13 cellular contexts compared by ENCODE assay signal in the genomic region with DNA sequence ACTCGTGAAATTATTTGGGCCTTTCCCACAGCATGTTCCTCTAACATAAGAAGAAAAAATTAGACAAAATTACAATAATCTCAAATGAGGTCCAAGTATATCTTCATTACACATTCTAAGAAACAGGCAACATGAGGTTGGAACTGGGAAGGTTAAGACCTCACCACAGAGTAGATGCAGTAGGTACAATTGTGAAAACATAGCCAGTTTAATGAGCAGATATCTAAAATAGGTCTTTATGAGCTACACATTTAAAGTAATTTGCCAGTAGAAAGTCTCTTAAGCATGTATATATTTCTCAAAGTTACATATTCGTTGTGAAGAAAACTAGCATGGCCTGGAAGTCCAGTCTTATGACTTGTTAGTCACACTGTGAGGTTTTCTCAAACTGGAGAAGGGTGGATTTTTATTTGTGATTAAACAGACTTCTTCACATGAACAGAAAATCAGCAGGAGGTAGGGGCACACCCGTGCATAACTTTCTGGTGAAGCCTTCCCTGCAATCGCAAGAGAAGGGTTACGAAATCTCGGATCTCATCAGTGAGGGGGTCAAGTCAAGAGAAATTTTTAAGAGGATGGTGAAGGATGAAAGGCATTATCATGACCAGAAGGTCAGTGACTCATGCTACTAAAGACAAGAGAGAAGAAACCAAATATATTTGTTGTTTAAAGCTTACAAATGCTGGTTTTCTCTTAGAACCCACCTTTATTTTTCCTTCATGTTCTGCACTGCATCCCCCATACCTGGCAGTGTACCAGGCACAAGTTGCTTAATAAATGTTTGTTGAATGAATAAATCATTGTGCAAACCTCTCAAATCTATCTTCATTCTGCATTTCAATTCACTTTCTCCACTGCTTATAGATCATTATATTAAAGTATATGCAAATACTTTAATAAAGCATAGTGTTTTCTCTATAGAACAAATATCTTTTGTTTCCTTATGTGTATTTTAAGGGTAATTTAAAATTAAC. TPM values are rescaled to one million over a fixed set of nuclear protein-coding genes. Genes with fewer than 3 reads are reported as not detected.
A peak's percentile ranks its signal among the peaks of the same experiment; 100 is the strongest.
DNase-seq lines count a peak whose midpoint lies in the region; ATAC-seq, FAIRE-seq and TF ChIP-seq lines count a peak whose summit lies in the region.
"Had no signal": no experiment of that assay in that cellular context is flagged by ENCODE, and none has a peak within 500 bp of the region (broad histone marks: within the 10 kb centered on the region; RNA-seq: fewer than 3 reads in every experiment).

No MANE protein-coding gene starts in this region.

- no peak for TF ChIP-seq POLR2A in right lobe of liver (IDR thresholded peaks at IDR 0.05)

- whole genome bisulfite sequencing in right lobe of liver (ENCODE audit: insufficient coverage, low coverage, low lambda C conversion rate, missing lambda C conversion rate): 56% methylated on average over 6 of the region's 6 CpGs

- dilution Hi-C loops in keratinocyte (cut with MboI; ENCODE audit: extremely low pct_ligation_motif_present, low sequenced_read_pairs): no loop called here

- intact Hi-C loops in activated naive CD4-positive, alpha-beta T cell treated with anti-CD3 and anti-CD28 coated beads for 36 hours (cut with micrococcal nuclease): no loop called here
- intact Hi-C loops in right lobe of liver (cut with DNase I): no loop called here

- TF ChIP-seq RAD21 in Ishikawa (IDR thresholded peaks at IDR 0.05; ENCODE audit: low read depth): no peak

- no peaks in the 10 kb centered on the region for H3K4me1 ChIP-seq in astrocyte (ENCODE audit: insufficient read depth, low read length)
- H3K4me1 ChIP-seq in keratinocyte (ENCODE audit: control insufficient read depth, extremely low read depth, insufficient read depth, low read length): peaks cover 17% of the 10 kb centered on the region
- no peaks in the 10 kb centered on the region for H3K4me1 ChIP-seq in right lobe of liver

- no peak for ATAC-seq in stimulated activated effector memory CD8-positive, alpha-beta T cell treated with anti-CD3 and anti-CD28 coated beads, Interleukin-12 subunit alpha, Interleukin-12 subunit beta, amount 100 ng/mL, for 72 hours
- no peak for ATAC-seq in right lobe of liver
- ATAC-seq: T-helper 17 cell had no signal

- FAIRE-seq in astrocyte (lab: Jason Lieb, UNC) (peak; percentile 84), keratinocyte (lab: Jason Lieb, UNC) (no peak)

- no peaks in the 10 kb centered on the region for H3K36me3 Mint-ChIP-seq in astrocyte (ENCODE audit: low read depth, unreplicated experiment)
- no peaks in the 10 kb centered on the region for H3K36me3 Mint-ChIP-seq in stimulated activated effector memory CD8-positive, alpha-beta T cell treated with anti-CD3 and anti-CD28 coated beads, Interleukin-12 subunit alpha, Interleukin-12 subunit beta, amount 100 ng/mL, for 72 hours
- H3K36me3 Mint-ChIP-seq in activated naive CD4-positive, alpha-beta T cell treated with anti-CD3 and anti-CD28 coated beads for 36 hours (ENCODE audit: low read depth): no peaks in the 10 kb centered on the region
- H3K36me3 Mint-ChIP-seq: CD14-positive monocyte had no signal

- CTCF ChIA-PET in AG04450 (lab: Charles Lee): interaction anchor here (0.6 kb wide), 1 partner anchor 160 kb away, joined by 4 read pairs; no protein-coding TSS in a partner anchor
- CTCF ChIA-PET in activated naive CD4-positive, alpha-beta T cell treated with anti-CD3 and anti-CD28 coated beads for 36 hours (lab: Charles Lee): interaction anchor here (0.6 kb wide), 1 partner anchor 7 kb away, joined by 3 read pairs; no protein-coding TSS in a partner anchor

- H3K27ac Mint-ChIP-seq in astrocyte (ENCODE audit: unreplicated experiment): peak overlapping the region; percentile 8
- H3K27ac Mint-ChIP-seq in stimulated activated effector memory CD8-positive, alpha-beta T cell treated with anti-CD3 and anti-CD28 coated beads, Interleukin-12 subunit alpha, Interleukin-12 subunit beta, amount 100 ng/mL, for 72 hours: no peak overlapping the region
- H3K27ac Mint-ChIP-seq in activated naive CD4-positive, alpha-beta T cell treated with anti-CD3 and anti-CD28 coated beads for 36 hours: no peak overlapping the region
- H3K27ac Mint-ChIP-seq: CD14-positive monocyte, T-helper 17 cell had no signal

- H3K27me3 ChIP-seq in AG04450 (ENCODE audit: control insufficient read depth, insufficient read depth, low read length) (no peaks in the 10 kb centered on the region), astrocyte (ENCODE audit: insufficient read depth, low read length) (no peaks in the 10 kb centered on the region), keratinocyte (ENCODE audit: control insufficient read depth, extremely low read depth, insufficient read depth, low read length) (no peaks in the 10 kb centered on the region), right lobe of liver (no peaks in the 10 kb centered on the region)

- no peaks in the 10 kb centered on the region for H3K9me3 Mint-ChIP-seq in astrocyte (ENCODE audit: unreplicated experiment)
- H3K9me3 Mint-ChIP-seq in stimulated activated effector memory CD8-positive, alpha-beta T cell treated with anti-CD3 and anti-CD28 coated beads, Interleukin-12 subunit alpha, Interleukin-12 subunit beta, amount 100 ng/mL, for 72 hours: no peaks in the 10 kb centered on the region
- no peaks in the 10 kb centered on the region for H3K9me3 Mint-ChIP-seq in activated naive CD4-positive, alpha-beta T cell treated with anti-CD3 and anti-CD28 coated beads for 36 hours

- no peak overlapping the region for H2AFZ ChIP-seq in astrocyte (ENCODE audit: low read depth, low read length)
- peak overlapping the region; percentile 29 for H2AFZ ChIP-seq in keratinocyte (ENCODE audit: control insufficient read depth, low read length)

- DNase-seq in AG04450 (ENCODE audit: low read depth, low spot score) (peak; percentile 78), astrocyte (ENCODE audit: low read depth) (peak; percentile 86), keratinocyte (ENCODE audit: low read depth, low spot score) (no peak), NCI-H1105 treated with DMSO at 0.1 percent for 48 hours (lab: John Stamatoyannopoulos, UW) (no peak), right lobe of liver (no peak)
- no peak for DNase-seq in stimulated activated effector memory CD8-positive, alpha-beta T cell treated with anti-CD3 and anti-CD28 coated beads, Interleukin-12 subunit alpha, Interleukin-12 subunit beta, amount 100 ng/mL, for 72 hours (ENCODE audit: low spot score in 2 of 2)
- DNase-seq in activated naive CD4-positive, alpha-beta T cell treated with anti-CD3 and anti-CD28 coated beads for 36 hours: no peak
- DNase-seq: activated T-cell treated with anti-CD3 and anti-CD28 coated beads for 4 hours, NCI-H510A treated with DMSO at 0.1 percent for 48 hours, T-helper 17 cell had no signal

- H3K4me2 ChIP-seq in astrocyte (ENCODE audit: low read length): peak overlapping the region; percentile 17
- peak overlapping the region; percentile 19 for H3K4me2 ChIP-seq in keratinocyte (ENCODE audit: control insufficient read depth, extremely low read depth, insufficient read depth, low read depth, low read length)

- no peak overlapping the region for H3K4me3 ChIP-seq in AG04450 (ENCODE audit: low read depth, low read length)
- no peak overlapping the region for H3K4me3 ChIP-seq in astrocyte (ENCODE audit: insufficient read depth, low read depth, low read length)
- H3K4me3 ChIP-seq in keratinocyte (ENCODE audit: control insufficient read depth in 2 of 3, extremely low read depth in 1 of 3, insufficient read depth in 2 of 3, low read depth in 1 of 3, low read length in 3 of 3): no peak overlapping the region
- no peak overlapping the region for H3K4me3 ChIP-seq in right lobe of liver
- H3K4me3 ChIP-seq: skin epidermis had no signal

- no peaks in the 10 kb centered on the region for H3K9me1 ChIP-seq in keratinocyte (ENCODE audit: control insufficient read depth, extremely low read depth, insufficient read depth, low read length)

- H3K4me3 Mint-ChIP-seq in astrocyte (ENCODE audit: unreplicated experiment): no peak overlapping the region
- H3K4me3 Mint-ChIP-seq in stimulated activated effector memory CD8-positive, alpha-beta T cell treated with anti-CD3 and anti-CD28 coated beads, Interleukin-12 subunit alpha, Interleukin-12 subunit beta, amount 100 ng/mL, for 72 hours: no peak overlapping the region
- H3K4me3 Mint-ChIP-seq in activated naive CD4-positive, alpha-beta T cell treated with anti-CD3 and anti-CD28 coated beads for 36 hours: no peak overlapping the region
- H3K4me3 Mint-ChIP-seq: CD14-positive monocyte, T-helper 17 cell had no signal

- TF ChIP-seq CTCF in AG04450 (IDR thresholded peaks at IDR 0.05; ENCODE audit: low read depth, low read length) (no peak), astrocyte (IDR thresholded peaks at IDR 0.05; ENCODE audit: insufficient read depth, low read depth, low read length) (no peak), keratinocyte (optimal IDR thresholded peaks at IDR 0.05 in 1 of 3, IDR thresholded peaks at IDR 0.05 in 1 of 3, conservative IDR thresholded peaks at IDR 0.05 in 1 of 3; ENCODE audit: extremely low read depth in 1 of 3, insufficient read depth in 2 of 3, low read length in 3 of 3) (no peak), right lobe of liver (IDR thresholded peaks at IDR 0.05) (no peak)

- peaks cover 4% of the 10 kb centered on the region for H3K27me3 Mint-ChIP-seq in astrocyte (ENCODE audit: low read depth, unreplicated experiment)
- peaks cover 3% of the 10 kb centered on the region for H3K27me3 Mint-ChIP-seq in activated naive CD4-positive, alpha-beta T cell treated with anti-CD3 and anti-CD28 coated beads for 36 hours (ENCODE audit: low read depth)

- H3K27ac ChIP-seq in AG04450 (ENCODE audit: low read depth, low read length) (peak overlapping the region; percentile 62), astrocyte (ENCODE audit: low read depth, low read length) (peak overlapping the region; percentile 56), keratinocyte (ENCODE audit: control insufficient read depth, insufficient read depth, low read length) (peak overlapping the region; percentile 50), right lobe of liver (no peak overlapping the region)

- H3K79me2 ChIP-seq in astrocyte (ENCODE audit: insufficient read depth, low read length) (no peaks in the 10 kb centered on the region), keratinocyte (ENCODE audit: control insufficient read depth, insufficient read depth, low read length) (no peaks in the 10 kb centered on the region)

- H3K36me3 ChIP-seq in astrocyte (ENCODE audit: insufficient read depth, low read length) (no peaks in the 10 kb centered on the region), keratinocyte (ENCODE audit: control insufficient read depth in 2 of 2, extremely low read depth in 1 of 2, insufficient read depth in 2 of 2, low read length in 2 of 2) (no peaks in the 10 kb centered on the region), right lobe of liver (no peaks in the 10 kb centered on the region)

- POLR2A ChIA-PET in AG04450 (lab: Yijun Ruan, JAX): interaction anchor here (0.6 kb wide), 1 partner anchor 583 kb away, joined by 5 read pairs; no protein-coding TSS in a partner anchor

- H3K9ac ChIP-seq in astrocyte (ENCODE audit: low read length) (peak overlapping the region; percentile 18), keratinocyte (ENCODE audit: control insufficient read depth, extremely low read depth, insufficient read depth, low read length) (no peak overlapping the region)

- H3K9me3 ChIP-seq in AG04450 (ENCODE audit: control insufficient read depth, insufficient read depth, low read length) (no peaks in the 10 kb centered on the region), astrocyte (ENCODE audit: insufficient read depth, low read depth, low read length) (no peaks in the 10 kb centered on the region), keratinocyte (ENCODE audit: control insufficient read depth, low read depth, low read length) (no peaks in the 10 kb centered on the region), right lobe of liver (no peaks in the 10 kb centered on the region)

- H3K4me1 Mint-ChIP-seq in astrocyte (ENCODE audit: low read depth, unreplicated experiment): peaks cover 9% of the 10 kb centered on the region
- no peaks in the 10 kb centered on the region for H3K4me1 Mint-ChIP-seq in stimulated activated effector memory CD8-positive, alpha-beta T cell treated with anti-CD3 and anti-CD28 coated beads, Interleukin-12 subunit alpha, Interleukin-12 subunit beta, amount 100 ng/mL, for 72 hours
- peaks cover 6% of the 10 kb centered on the region for H3K4me1 Mint-ChIP-seq in activated naive CD4-positive, alpha-beta T cell treated with anti-CD3 and anti-CD28 coated beads for 36 hours (ENCODE audit: low read depth)

- TF ChIP-seq EP300 in Ishikawa (IDR thresholded peaks at IDR 0.05; ENCODE audit: borderline replicate concordance): no peak

- no peaks in the 10 kb centered on the region for H4K20me1 ChIP-seq in astrocyte (ENCODE audit: insufficient read depth, low read length)
- no peaks in the 10 kb centered on the region for H4K20me1 ChIP-seq in keratinocyte (ENCODE audit: control insufficient read depth, extremely low read depth, insufficient read depth, low read length)

RNA-seq across cellular contexts. Expression of gene RAB27B, which starts 5.1 kb away (rescaled TPM):
- polyA plus RNA-seq in AG04450 (2011; rRNA removed) (1.4 and 1.9 TPM in 2 replicates), keratinocyte (1.3 to 4.2 TPM (median 4.0 TPM) in 3 replicates)
- polyA minus RNA-seq in AG04450 (2011; rRNA and poly(A)+ RNA removed): 0.97 and 1.2 TPM in 2 replicates
- total RNA-seq in astrocyte (0.91 and 1.1 TPM in 2 replicates), right lobe of liver (1 to 10 TPM in 1 of 6 experiments, under 1 TPM in 5; 0.53 to 1.0 (median 0.85) TPM)
- 20.7 TPM for polyA plus RNA-seq in keratinocyte (2011; ENCODE audit: low read depth)
- 2.2 and 3.5 TPM in 2 replicates for polyA plus RNA-seq in keratinocyte (2011; cell fraction: cytosol; rRNA removed)
- polyA plus RNA-seq in keratinocyte (2011; cell fraction: nucleus; rRNA removed): 2.2 and 3.0 TPM in 2 replicates
- 4.1 and 11.9 TPM in 2 replicates for polyA plus RNA-seq in keratinocyte (2012; ENCODE audit: low replicate concordance)
- 1.9 to 7.5 TPM (median 7.0 TPM) in 3 replicates for polyA minus RNA-seq in keratinocyte
- 4.8 TPM for polyA minus RNA-seq in keratinocyte (2011; cell fraction: cytosol; rRNA and poly(A)+ RNA removed)
- polyA minus RNA-seq in keratinocyte (2011; cell fraction: nucleus; rRNA and poly(A)+ RNA removed): 3.5 and 4.1 TPM in 2 replicates
- under 1 TPM in 1 of 2 experiments, not detected in 1; 0.52 TPM for total RNA-seq in activated naive CD4-positive, alpha-beta T cell treated with anti-CD3 and anti-CD28 coated beads for 36 hours

Comparison
In these comparisons a context has a peak if more than half of its experiments do, and no peak if none do; other contexts are left out.
1. DNase-seq: peak in AG04450 (single experiment) and astrocyte (single experiment); none in keratinocyte (single experiment), NCI-H1105 treated with DMSO at 0.1 percent for 48 hours (single experiment), stimulated activated effector memory CD8-positive, alpha-beta T cell treated with anti-CD3 and anti-CD28 coated beads, Interleukin-12 subunit alpha, Interleukin-12 subunit beta, amount 100 ng/mL, for 72 hours (0 of 2), activated naive CD4-positive, alpha-beta T cell treated with anti-CD3 and anti-CD28 coated beads for 36 hours (single experiment) and right lobe of liver (0 of 3).
2. H3K27ac ChIP-seq: peak in AG04450 (single experiment), astrocyte (single experiment) and keratinocyte (single experiment); none in right lobe of liver (0 of 3).